ENCODE assay signal across 8 cellular contexts in the genomic region with DNA sequence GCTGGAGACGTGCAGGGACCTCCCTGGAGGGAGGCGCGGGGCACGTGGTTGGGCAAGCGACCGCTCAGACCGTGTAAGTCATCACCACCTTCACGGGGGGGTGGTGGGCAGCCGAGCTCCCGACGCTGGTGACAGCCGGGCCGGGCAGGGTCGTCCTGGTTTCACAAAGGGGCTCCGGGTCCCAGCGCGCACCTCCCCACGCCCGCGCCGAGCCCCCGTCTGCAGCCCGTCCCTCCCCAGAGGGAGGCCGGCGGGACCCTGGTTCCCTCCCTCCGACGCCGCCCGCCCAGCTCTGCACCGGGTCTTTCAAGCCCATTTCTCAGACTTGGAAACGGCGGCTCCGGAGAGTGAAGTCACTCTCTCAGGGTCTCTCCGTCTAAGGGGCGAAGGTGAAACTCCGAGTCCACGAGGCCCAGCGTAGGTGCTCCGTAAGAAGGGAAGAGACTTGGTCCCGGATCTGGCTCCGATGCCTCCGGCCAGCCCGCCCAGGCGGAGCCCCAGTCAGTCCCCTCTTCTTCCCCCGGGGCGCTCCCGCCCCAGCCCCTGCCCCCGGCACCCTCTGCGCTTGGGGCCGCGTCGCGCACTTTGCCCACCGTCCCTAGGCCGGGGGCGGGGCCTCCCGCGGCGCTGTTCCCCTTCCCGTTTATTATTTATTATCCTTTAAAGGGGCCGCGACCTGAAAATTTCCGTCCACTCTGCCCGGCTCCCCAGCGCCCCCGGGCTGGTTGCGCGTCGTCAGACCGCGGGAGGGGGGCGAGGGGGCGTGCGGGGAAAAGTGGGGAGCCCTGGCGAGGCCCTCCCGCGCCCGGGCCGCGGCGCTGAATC. TPM values are rescaled to one million over a fixed set of nuclear protein-coding genes. Genes with fewer than 3 reads are reported as not detected.
DNase-seq lines count a peak whose midpoint lies in the region; ATAC-seq and TF ChIP-seq lines count a peak whose summit lies in the region.

No MANE protein-coding gene starts in this region.

- H3K36me3 ChIP-seq in ascending aorta (no peaks in the 10 kb centered on the region), prostate gland (no peaks in the 10 kb centered on the region)

- H3K4me3 ChIP-seq in ascending aorta (peak overlapping the region; percentile 95 to 98), right cardiac atrium (ENCODE audit: low read length) (peak overlapping the region; percentile 97), prostate gland (peak overlapping the region; percentile 87 to 92)

- WGBS in right cardiac atrium = under 1% methylated on average over 81 of the region's 81 CpGs
- under 1% methylated on average over 81 of the region's 81 CpGs for WGBS in prostate gland

- intact Hi-C loops in ascending aorta (cut with DNase I) (loop anchor here (10.0 kb wide), 2 partner anchors 290 to 320 kb away; a partner anchor contains a TSS), right cardiac atrium (cut with DNase I) (loop anchor here in 2 of 4 donors (2.0 to 10.0 kb wide), 2 partner anchors 58 to 160 kb away; no protein-coding TSS in a partner anchor), prostate gland (cut with DNase I) (loop anchor here (1.0 kb wide), 1 partner anchor 57 kb away; no protein-coding TSS in a partner anchor)

- peak overlapping the region; percentile 59 to 71 for H3K27ac ChIP-seq in ascending aorta
- peak overlapping the region; percentile 26 for H3K27ac ChIP-seq in right cardiac atrium (ENCODE audit: low read length)
- H3K27ac ChIP-seq in prostate gland = peak overlapping the region; percentile 85 to 87

- ATAC-seq in HG02840 (IDR thresholded peaks at IDR 0.05; ENCODE audit: low FRiP score, unreplicated experiment) (peak; percentile 55), T-helper 17 cell (peak; percentile 80), right cardiac atrium (peak; percentile 79 to 85)

- no peaks in the 10 kb centered on the region for H3K27me3 Mint-ChIP-seq in T-helper 17 cell

- TF ChIP-seq POLR2A in prostate gland (IDR thresholded peaks at IDR 0.05) = no peak

- no peak overlapping the region for H3K27ac Mint-ChIP-seq in T-helper 17 cell

- TF ChIP-seq CTCF in GM13977 (IDR thresholded peaks at IDR 0.05; ENCODE audit: extremely low read depth, insufficient read depth, missing control alignments) (no peak), ascending aorta (IDR thresholded peaks at IDR 0.05) (no peak), prostate gland (IDR thresholded peaks at IDR 0.05) (peak in 1 of 4 experiments; percentile 12)

- in situ Hi-C loops in GM13977 (cut with MboI; ENCODE audit: low pct_unique_long_range_greater_than_20kb, low sequenced_read_pairs, unreplicated experiment) = loop anchor here (10.0 kb wide), 1 partner anchor 60 kb away; no protein-coding TSS in a partner anchor

- H3K4me1 ChIP-seq in ascending aorta = peaks cover 5 to 18% of the 10 kb centered on the region in 2 donors
- no peaks in the 10 kb centered on the region for H3K4me1 ChIP-seq in right cardiac atrium (ENCODE audit: control insufficient read depth, insufficient read depth, low read length)
- peaks cover 3% of the 10 kb centered on the region for H3K4me1 ChIP-seq in prostate gland (replicated peaks)

- DNase-seq in GM13977 (ENCODE audit: low spot score) (peak; percentile 95), NCI-H1417 (lab: John Stamatoyannopoulos, UW) (peak; percentile 87 to 97 (median 96)), T-helper 17 cell (peak; percentile 61 to 65 (median 63)), ascending aorta (ENCODE audit: low spot score in 2 of 2) (peak in 1 of 2 donors; percentile 88), right cardiac atrium (peak; percentile 77 to 92 (median 92)), prostate gland (ENCODE audit: low spot score) (peak; percentile 68), NCI-H2107 (lab: John Stamatoyannopoulos, UW) (no peak)

- H3K27me3 ChIP-seq in ascending aorta (no peaks in the 10 kb centered on the region), right cardiac atrium (ENCODE audit: control insufficient read depth, insufficient read depth) (no peaks in the 10 kb centered on the region), prostate gland (replicated peaks; ENCODE audit: insufficient read depth) (peaks cover under 1% of the 10 kb centered on the region)

- no peaks in the 10 kb centered on the region for H3K9me3 ChIP-seq in T-helper 17 cell (ENCODE audit: control insufficient read depth, low read length, poor library complexity, severe bottlenecking)
- no peaks in the 10 kb centered on the region for H3K9me3 ChIP-seq in ascending aorta
- no peaks in the 10 kb centered on the region for H3K9me3 ChIP-seq in right cardiac atrium (ENCODE audit: control insufficient read depth, low read length)
- no peaks in the 10 kb centered on the region for H3K9me3 ChIP-seq in prostate gland

- H3K36me3 Mint-ChIP-seq in T-helper 17 cell (ENCODE audit: low read depth) = no peaks in the 10 kb centered on the region

- peaks cover 10% of the 10 kb centered on the region for H3K4me1 Mint-ChIP-seq in T-helper 17 cell

- H3K4me3 Mint-ChIP-seq in T-helper 17 cell = peak overlapping the region; percentile 89

RNA-seq across cellular contexts. Expression of a gene that starts 0.5 kb away (rescaled TPM):
- total RNA-seq in T-helper 17 cell (10 to 100 TPM in 1 of 2 donors, 1 to 10 TPM in 1; 8.1 to 11.8 TPM), ascending aorta (55.3 TPM), right cardiac atrium (1 to 10 TPM; 4.2 to 6.2 (median 5.6) TPM), prostate gland (10 to 100 TPM in 1 of 2 donors, 1 to 10 TPM in 1; 3.8 to 18.7 TPM)
- polyA plus RNA-seq in right cardiac atrium = 3.3 TPM

RNA-seq across cellular contexts. Expression of a gene that starts 8.2 kb away (rescaled TPM):
- total RNA-seq in T-helper 17 cell = under 1 TPM; 0.94 to 0.99 TPM
- total RNA-seq in ascending aorta = not detected
- not detected for total RNA-seq in right cardiac atrium
- not detected for polyA plus RNA-seq in right cardiac atrium
- not detected for total RNA-seq in prostate gland

RNA-seq across cellular contexts. Expression of a gene that starts 12.3 kb away (rescaled TPM):
- total RNA-seq in T-helper 17 cell = 100 to 1,000 TPM; 233 to 243 TPM
- total RNA-seq in ascending aorta = 81.5 TPM
- total RNA-seq in right cardiac atrium = 10 to 100 TPM; 18.6 to 31.2 (median 21.2) TPM
- 25.8 TPM for polyA plus RNA-seq in right cardiac atrium
- total RNA-seq in prostate gland = 10 to 100 TPM; 36.9 to 58.7 TPM

RNA-seq across cellular contexts. Expression of a gene that starts 32.0 kb away (rescaled TPM):
- total RNA-seq in T-helper 17 cell (not detected), ascending aorta (not detected), right cardiac atrium (not detected), prostate gland (not detected)
- polyA plus RNA-seq in right cardiac atrium = not detected

RNA-seq across cellular contexts. Expression of a gene that starts 32.3 kb away (rescaled TPM):
- total RNA-seq in T-helper 17 cell (10 to 100 TPM; 59.6 to 71.3 TPM), ascending aorta (73.2 TPM), right cardiac atrium (10 to 100 TPM; 23.9 to 28.4 (median 25.4) TPM), prostate gland (100 to 1,000 TPM in 1 of 2 donors, 10 to 100 TPM in 1; 65.1 to 114 TPM)
- 21.3 TPM for polyA plus RNA-seq in right cardiac atrium

Comparison
In these comparisons a context has a peak if more than half of its experiments do, and no peak if none do; other contexts are left out.
1. H3K27ac ChIP-seq: peak in every context shown above with its lines; median percentile 86 in prostate gland; 65 in ascending aorta; 26 in right cardiac atrium.